ENCODE assay signal across 26 cellular contexts in the genomic region with DNA sequence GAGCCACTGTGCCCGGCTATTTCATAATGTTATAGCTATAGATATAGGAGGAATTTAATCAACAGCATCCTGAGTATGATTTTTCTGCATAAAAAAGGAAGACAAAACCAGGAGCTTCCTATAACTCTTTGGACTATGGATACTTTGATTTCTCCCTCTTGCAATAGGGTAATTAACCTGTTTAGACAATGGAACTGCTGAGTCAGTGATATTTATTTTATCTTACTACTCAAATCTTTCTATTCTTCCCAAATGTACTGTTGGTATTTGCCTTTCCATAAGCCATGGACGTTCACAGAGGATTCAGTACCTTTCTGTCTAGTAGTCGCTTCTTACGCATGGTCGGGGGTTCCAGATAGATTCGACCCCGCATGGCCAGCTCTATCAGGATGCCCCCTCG. TPM values are rescaled to one million over a fixed set of nuclear protein-coding genes. Genes with fewer than 3 reads are reported as not detected.
A peak's percentile ranks its signal among the peaks of the same experiment; 100 is the strongest.
DNase-seq lines count a peak whose midpoint lies in the region; FAIRE-seq and TF ChIP-seq lines count a peak whose summit lies in the region.
"Had no signal": no experiment of that assay in that cellular context is flagged by ENCODE, and none has a peak within 500 bp of the region (broad histone marks: within the 10 kb centered on the region; RNA-seq: fewer than 3 reads in every experiment).

No MANE protein-coding gene starts in this region.

- no peak overlapping the region for H3K4me3 Mint-ChIP-seq in activated naive CD4-positive, alpha-beta T cell treated with anti-CD3 and anti-CD28 coated beads, Interleukin-2, amount 50 U/mL, for 24 hours
- H3K4me3 Mint-ChIP-seq in activated naive CD4-positive, alpha-beta T cell treated with anti-CD3 and anti-CD28 coated beads for 36 hours: no peak overlapping the region
- H3K4me3 Mint-ChIP-seq in H9 (no peak overlapping the region), nephron progenitor cell (no peak overlapping the region)
- H3K4me3 Mint-ChIP-seq: CD14-positive monocyte; CD4-positive, alpha-beta T cell; CD8-positive, alpha-beta memory T cell had no signal

- H3K4ac ChIP-seq in H9 (ENCODE audit: low read depth, low read length) (no peak overlapping the region), H1 (replicated peaks; ENCODE audit: insufficient read length, low read depth, low read length) (no peak overlapping the region)

- H3K4me1 ChIP-seq in H9 (ENCODE audit: insufficient read depth, low read length) (no peaks in the 10 kb centered on the region), H1 (replicated peaks in 1 of 4; ENCODE audit: control insufficient read depth in 3 of 4, insufficient read depth in 4 of 4, low read length in 3 of 4) (no peaks in the 10 kb centered on the region), stomach (peaks cover 0 to 10% (median 6%) of the 10 kb centered on the region in 4 donors), hepatocyte (ENCODE audit: insufficient read depth) (no peaks in the 10 kb centered on the region)
- H3K4me1 ChIP-seq: BE2C; BLaER1 treated with 17β-estradiol and CSF1 and Interleukin-3, amounts not matched to agents 10 nM and 100 nM had no signal

- H2AK5ac ChIP-seq in H9 (ENCODE audit: insufficient read length, low read length) (no peak overlapping the region), H1 (ENCODE audit: low read depth, low read length) (no peak overlapping the region)

- H3K4me2 ChIP-seq in H9 (ENCODE audit: insufficient read depth, insufficient read length, low read length) (no peak overlapping the region), H1 (ENCODE audit: insufficient read depth in 1 of 2, low read depth in 2 of 2, low read length in 2 of 2) (no peak overlapping the region), hepatocyte (no peak overlapping the region)
- H3K4me2 ChIP-seq: BLaER1 treated with 17β-estradiol and CSF1 and Interleukin-3, amounts not matched to agents 10 nM and 100 nM had no signal

- H4K8ac ChIP-seq in H9 (replicated peaks; ENCODE audit: insufficient read length, low read depth, low read length) (no peak overlapping the region), H1 (ENCODE audit: extremely low read depth, insufficient read depth, low read length) (no peak overlapping the region)

- H2BK15ac ChIP-seq in H9 (ENCODE audit: low read depth, low read length) (no peak overlapping the region), H1 (ENCODE audit: low read length) (no peak overlapping the region)

- H3K79me1 ChIP-seq in H9 (ENCODE audit: insufficient read depth, low read depth, low read length, poor library complexity, severe bottlenecking) (no peaks in the 10 kb centered on the region), H1 (ENCODE audit: low read depth, low read length) (no peaks in the 10 kb centered on the region)

- no peak overlapping the region for H2BK5ac ChIP-seq in H9 (ENCODE audit: insufficient read length, low read length)
- H2BK5ac ChIP-seq in H1 (ENCODE audit: low read depth, low read length): no peak overlapping the region

- no peak overlapping the region for H3K27ac ChIP-seq in H9 (ENCODE audit: insufficient read length, low read depth, low read length)
- no peak overlapping the region for H3K27ac ChIP-seq in H1 (ENCODE audit: low read depth, low read length)
- H3K27ac ChIP-seq in stomach: no peak overlapping the region
- no peak overlapping the region for H3K27ac ChIP-seq in hepatocyte
- H3K27ac ChIP-seq: 22Rv1; BLaER1 treated with 17β-estradiol and CSF1 and Interleukin-3, amounts not matched to agents 10 nM and 100 nM; GM23248 had no signal

- TF ChIP-seq EP300 in H1 (IDR thresholded peaks at IDR 0.05; ENCODE audit: borderline replicate concordance in 1 of 2, low read depth in 2 of 2, low read length in 2 of 2): no peak
- no peak for TF ChIP-seq EP300 in stomach (IDR thresholded peaks at IDR 0.05)

- no peaks in the 10 kb centered on the region for H3K27me3 Mint-ChIP-seq in activated naive CD4-positive, alpha-beta T cell treated with anti-CD3 and anti-CD28 coated beads, Interleukin-2, amount 50 U/mL, for 24 hours
- no peaks in the 10 kb centered on the region for H3K27me3 Mint-ChIP-seq in activated naive CD4-positive, alpha-beta T cell treated with anti-CD3 and anti-CD28 coated beads for 36 hours (ENCODE audit: low read depth)
- H3K27me3 Mint-ChIP-seq in H9 (ENCODE audit: low read depth) (no peaks in the 10 kb centered on the region), nephron progenitor cell (ENCODE audit: low read depth, poor library complexity) (no peaks in the 10 kb centered on the region)
- H3K27me3 Mint-ChIP-seq: CD4-positive, alpha-beta T cell had no signal

- no peak overlapping the region for H2BK120ac ChIP-seq in H9 (ENCODE audit: low read depth, low read length, poor library complexity, severe bottlenecking)
- no peak overlapping the region for H2BK120ac ChIP-seq in H1 (replicated peaks; ENCODE audit: low read depth, low read length)

- H3K36me3 Mint-ChIP-seq in activated naive CD4-positive, alpha-beta T cell treated with anti-CD3 and anti-CD28 coated beads, Interleukin-2, amount 50 U/mL, for 24 hours: peaks cover 19% of the 10 kb centered on the region
- peaks cover 10% of the 10 kb centered on the region for H3K36me3 Mint-ChIP-seq in activated naive CD4-positive, alpha-beta T cell treated with anti-CD3 and anti-CD28 coated beads for 36 hours (ENCODE audit: low read depth)
- peaks cover 39 to 45% (median 44%) of the 10 kb centered on the region in 3 experiments for H3K36me3 Mint-ChIP-seq in H9 (ENCODE audit: insufficient read depth in 1 of 3, low read depth in 3 of 3)
- H3K36me3 Mint-ChIP-seq in nephron progenitor cell (ENCODE audit: low read depth): peaks cover 78% of the 10 kb centered on the region

- peak overlapping the region; percentile 60 for H3K27ac Mint-ChIP-seq in activated naive CD4-positive, alpha-beta T cell treated with anti-CD3 and anti-CD28 coated beads, Interleukin-2, amount 50 U/mL, for 24 hours
- no peak overlapping the region for H3K27ac Mint-ChIP-seq in activated naive CD4-positive, alpha-beta T cell treated with anti-CD3 and anti-CD28 coated beads for 36 hours
- H3K27ac Mint-ChIP-seq in H9: peak overlapping the region in 2 of 3 experiments; percentile 10 to 14; a peak in 3 of 7 replicates
- H3K27ac Mint-ChIP-seq in nephron progenitor cell: peak overlapping the region; percentile 27
- H3K27ac Mint-ChIP-seq: CD4-positive, alpha-beta T cell had no signal

- H3K9ac ChIP-seq in H9 (ENCODE audit: extremely low read depth, insufficient read length, low read length): no peak overlapping the region
- no peak overlapping the region for H3K9ac ChIP-seq in H1 (replicated peaks in 1 of 4; ENCODE audit: extremely low read depth in 1 of 4, low read depth in 3 of 4, low read length in 3 of 4)
- H3K9ac ChIP-seq: BLaER1 treated with 17β-estradiol and CSF1 and Interleukin-3, amounts not matched to agents 10 nM and 100 nM; GM23248 had no signal

- H2BK12ac ChIP-seq in H9 (ENCODE audit: insufficient read length, low read depth, low read length) (no peak overlapping the region), H1 (ENCODE audit: low read depth, low read length) (no peak overlapping the region)

- H4K20me1 ChIP-seq in H9 (ENCODE audit: control insufficient read depth, insufficient read depth, insufficient read length): no peaks in the 10 kb centered on the region
- H4K20me1 ChIP-seq in H1 (replicated peaks in 1 of 2; ENCODE audit: control insufficient read depth in 1 of 2, insufficient read depth in 2 of 2, low read length in 2 of 2): no peaks in the 10 kb centered on the region
- no peaks in the 10 kb centered on the region for H4K20me1 ChIP-seq in hepatocyte (ENCODE audit: insufficient read depth, poor library complexity, severe bottlenecking)
- H4K20me1 ChIP-seq: BLaER1 treated with 17β-estradiol and CSF1 and Interleukin-3, amounts not matched to agents 10 nM and 100 nM had no signal

- H3K23ac ChIP-seq in H9 (ENCODE audit: insufficient read length, low read depth, low read length) (no peak overlapping the region), H1 (ENCODE audit: insufficient read length) (no peak overlapping the region)

- H3K27me3 ChIP-seq in H9 (ENCODE audit: insufficient read depth, low read length) (no peaks in the 10 kb centered on the region), H1 (replicated peaks in 1 of 4; ENCODE audit: control insufficient read depth in 3 of 4, extremely low read depth in 1 of 4, insufficient read depth in 3 of 4, low read length in 3 of 4) (no peaks in the 10 kb centered on the region), stomach (no peaks in the 10 kb centered on the region), hepatocyte (no peaks in the 10 kb centered on the region)
- H3K27me3 ChIP-seq: BE2C; BLaER1 treated with 17β-estradiol and CSF1 and Interleukin-3, amounts not matched to agents 10 nM and 100 nM had no signal

- DNase-seq in activated naive CD4-positive, alpha-beta T cell treated with anti-CD3 and anti-CD28 coated beads for 36 hours: no peak
- no peak for DNase-seq in H9
- no peak for DNase-seq in H1 (ENCODE audit: low read depth in 1 of 2, low spot score in 2 of 2)
- DNase-seq in nephron progenitor cell: no peak
- DNase-seq in inferior parietal cortex (ENCODE audit: extremely low spot score): no peak
- DNase-seq in stomach: no peak
- no peak for DNase-seq in hepatocyte (ENCODE audit: low spot score)
- DNase-seq: ACHN; AML-193; BE2C; CD4-positive, alpha-beta T cell; CD8-positive, alpha-beta memory T cell; DMS 273 treated with DMSO at 0.1 percent for 48 hours; DMS79; EL; GDM1; GM23248; HCEC 1CT had no signal

- TF ChIP-seq POLR2A in H1 (IDR thresholded peaks at IDR 0.05; ENCODE audit: control extremely low read depth in 1 of 2, low read depth in 2 of 2, low read length in 2 of 2) (no peak), stomach (IDR thresholded peaks at IDR 0.05) (no peak)

- H3K79me2 ChIP-seq in H9 (ENCODE audit: insufficient read depth, low read length) (no peaks in the 10 kb centered on the region), H1 (ENCODE audit: control insufficient read depth in 1 of 2, insufficient read depth in 2 of 2, low read length in 2 of 2) (no peaks in the 10 kb centered on the region), hepatocyte (no peaks in the 10 kb centered on the region)

- H3K14ac ChIP-seq in H9 (ENCODE audit: insufficient read depth, low read length) (no peak overlapping the region), H1 (ENCODE audit: insufficient read length) (no peak overlapping the region)

- H3K4me1 Mint-ChIP-seq in activated naive CD4-positive, alpha-beta T cell treated with anti-CD3 and anti-CD28 coated beads, Interleukin-2, amount 50 U/mL, for 24 hours: peaks cover 16% of the 10 kb centered on the region
- peaks cover 2% of the 10 kb centered on the region for H3K4me1 Mint-ChIP-seq in activated naive CD4-positive, alpha-beta T cell treated with anti-CD3 and anti-CD28 coated beads for 36 hours (ENCODE audit: low read depth)
- H3K4me1 Mint-ChIP-seq in H9 (no peaks in the 10 kb centered on the region), nephron progenitor cell (no peaks in the 10 kb centered on the region)

- TF ChIP-seq CTCF in H9 (conservative IDR thresholded peaks at IDR 0.05) (no peak), H1 (IDR thresholded peaks at IDR 0.05; ENCODE audit: control extremely low read depth in 1 of 3, insufficient read depth in 1 of 3, low read depth in 1 of 3, low read length in 3 of 3) (no peak), nephron progenitor cell (IDR thresholded peaks at IDR 0.05) (no peak), stomach (IDR thresholded peaks at IDR 0.05) (no peak), hepatocyte (IDR thresholded peaks at IDR 0.05; ENCODE audit: poor library complexity) (no peak)

- H3K9me3 Mint-ChIP-seq in activated naive CD4-positive, alpha-beta T cell treated with anti-CD3 and anti-CD28 coated beads, Interleukin-2, amount 50 U/mL, for 24 hours: no peaks in the 10 kb centered on the region
- H3K9me3 Mint-ChIP-seq in activated naive CD4-positive, alpha-beta T cell treated with anti-CD3 and anti-CD28 coated beads for 36 hours: no peaks in the 10 kb centered on the region
- H3K9me3 Mint-ChIP-seq in H9 (peaks cover 0 to 5% of the 10 kb centered on the region in 2 experiments; a peak in 2 of 5 replicates), nephron progenitor cell (no peaks in the 10 kb centered on the region)
- H3K9me3 Mint-ChIP-seq: CD4-positive, alpha-beta T cell; CD8-positive, alpha-beta memory T cell had no signal

- POLR2A ChIA-PET in H1 (lab: Charles Lee; ENCODE audit: partially characterized antibody): interaction anchor here (0.7 to 0.8 kb wide), 2 partner anchors 21 to 93 kb away, joined by 3 read pairs; no protein-coding TSS in a partner anchor

- H3K9me3 ChIP-seq in H9 (ENCODE audit: control insufficient read depth, low read depth, low read length) (no peaks in the 10 kb centered on the region), H1 (ENCODE audit: insufficient read depth in 2 of 2, low read depth in 1 of 2, low read length in 1 of 2) (no peaks in the 10 kb centered on the region), stomach (no peaks in the 10 kb centered on the region), hepatocyte (ENCODE audit: low read depth) (no peaks in the 10 kb centered on the region)
- H3K9me3 ChIP-seq: BE2C; BLaER1 treated with 17β-estradiol and CSF1 and Interleukin-3, amounts not matched to agents 10 nM and 100 nM had no signal

- H3T11ph ChIP-seq in H9 (ENCODE audit: low read length): no peak overlapping the region

- H2AFZ ChIP-seq in H9 (ENCODE audit: low read length) (no peak overlapping the region), H1 (ENCODE audit: low read length) (no peak overlapping the region), hepatocyte (no peak overlapping the region)
- H2AFZ ChIP-seq: GM23248 had no signal

- no peak overlapping the region for H3K4me3 ChIP-seq in H1 (ENCODE audit: extremely low read depth in 1 of 4, insufficient read depth in 2 of 4, low read depth in 3 of 4, low read length in 4 of 4)
- H3K4me3 ChIP-seq in stomach: no peak overlapping the region
- no peak overlapping the region for H3K4me3 ChIP-seq in hepatocyte
- H3K4me3 ChIP-seq: BLaER1 treated with 17β-estradiol and CSF1 and Interleukin-3, amounts not matched to agents 10 nM and 100 nM; GM12878; GM23248 had no signal

- FAIRE-seq in H1 (lab: Jason Lieb, UNC): no peak
- FAIRE-seq: A204.1, GM12878, GM19239, H54 had no signal

- H3K56ac ChIP-seq in H9 (ENCODE audit: insufficient read length, low read depth, low read length) (no peak overlapping the region), H1 (replicated peaks; ENCODE audit: insufficient read length, low read depth, low read length) (no peak overlapping the region)

- H3K36me3 ChIP-seq in H1 (ENCODE audit: control insufficient read depth in 2 of 4, insufficient read depth in 4 of 4, low read length in 3 of 4): peaks cover 0 to 27% (median 10%) of the 10 kb centered on the region in 4 experiments; a peak in 5 of 8 replicates
- peaks cover 6 to 57% (median 53%) of the 10 kb centered on the region in 4 donors for H3K36me3 ChIP-seq in stomach
- no peaks in the 10 kb centered on the region for H3K36me3 ChIP-seq in hepatocyte (replicated peaks; ENCODE audit: insufficient read depth, low read depth)

- H3K9me2 ChIP-seq in hepatocyte (replicated peaks; ENCODE audit: insufficient read depth): no peaks in the 10 kb centered on the region

- no CpG with 5 or more reads among the region's 8 CpGs for WGBS in H9 (ENCODE audit: extremely low coverage, insufficient read length, low lambda C conversion rate)
- WGBS in H1 (ENCODE audit: extremely low coverage in 1 of 2, insufficient coverage in 1 of 2, insufficient read length in 1 of 2, insufficient replicate concordance in 2 of 2, low coverage in 1 of 2, low lambda C conversion rate in 2 of 2, missing lambda C conversion rate in 1 of 2), 2 experiments: 94% methylated on average over 8 of the region's 8 CpGs; no CpG with 5 or more reads in 1 of the 2 experiments
- 84 to 93% (median 90%) methylated on average over 8 of the region's 8 CpGs for WGBS in stomach, 5 donors
- WGBS in hepatocyte (ENCODE audit: low lambda C conversion rate, missing lambda C conversion rate): 84% methylated on average over 8 of the region's 8 CpGs

- H3K23me2 ChIP-seq in H9 (ENCODE audit: insufficient read length, low read depth, low read length, poor library complexity, severe bottlenecking) (no peaks in the 10 kb centered on the region), H1 (ENCODE audit: low read depth, low read length) (no peaks in the 10 kb centered on the region)

- H4K91ac ChIP-seq in H9 (ENCODE audit: insufficient read length, low read depth, low read length): no peak overlapping the region
- no peak overlapping the region for H4K91ac ChIP-seq in H1 (replicated peaks; ENCODE audit: insufficient read length, low read length)

- H4K5ac ChIP-seq in H9 (ENCODE audit: insufficient read length, low read depth, low read length) (no peak overlapping the region), H1 (ENCODE audit: insufficient read length, low read depth, low read length) (no peak overlapping the region)

- intact Hi-C loops in activated naive CD4-positive, alpha-beta T cell treated with anti-CD3 and anti-CD28 coated beads for 36 hours (cut with micrococcal nuclease): no loop called here
- intact Hi-C loops in stomach (cut with DNase I; ENCODE audit: low total_unique reads): no loop called here

- no peak overlapping the region for H3K18ac ChIP-seq in H9 (ENCODE audit: insufficient read length, low read depth, low read length)
- H3K18ac ChIP-seq in H1 (ENCODE audit: extremely low read depth, low read length): no peak overlapping the region

- CTCF ChIA-PET in activated naive CD4-positive, alpha-beta T cell treated with anti-CD3 and anti-CD28 coated beads for 36 hours (lab: Charles Lee): no interaction called here
- CTCF ChIA-PET in H1 (lab: Charles Lee; ENCODE audit: partially characterized antibody): interaction anchor here (0.7 to 1.0 kb wide), 2 partner anchors 17 to 165 kb away, joined by 3 read pairs; no protein-coding TSS in a partner anchor

- TF ChIP-seq RAD21 in H1 (IDR thresholded peaks at IDR 0.05 in 1 of 2, conservative IDR thresholded peaks at IDR 0.05 in 1 of 2; ENCODE audit: low read depth in 2 of 2, low read length in 2 of 2): no peak

- H2BK20ac ChIP-seq in H9 (ENCODE audit: low read depth, low read length, poor library complexity, severe bottlenecking) (no peak overlapping the region), H1 (ENCODE audit: low read length) (no peak overlapping the region)

RNA-seq across cellular contexts. Expression of a gene that starts 33.6 kb away (rescaled TPM):
- total RNA-seq in activated naive CD4-positive, alpha-beta T cell treated with anti-CD3 and anti-CD28 coated beads for 36 hours: 10 to 100 TPM; 17.1 to 18.2 TPM
- 30.0 and 30.5 TPM in 2 replicates for total RNA-seq in H9 (2021)
- 39.8 and 40.8 TPM in 2 replicates for total RNA-seq in H1 (2021; fragmentation: NEBNext Ultra II Directional; extraction: Animal tissue kit (Norgen Biotek cat#: 25700))
- 8.0 and 13.3 TPM in 2 replicates for polyA plus RNA-seq in H1 (2011; rRNA removed)
- 14.1 TPM for polyA plus RNA-seq in H1 (2011; cell fraction: cytosol; rRNA removed)
- 4.1 TPM for polyA plus RNA-seq in H1 (2011; cell fraction: nucleus; rRNA removed)
- 23.8 to 34.1 TPM (median 29.4 TPM) in 4 replicates for polyA plus RNA-seq in H1 (2012, experiment 1 of 2)
- polyA plus RNA-seq in H1 (2012, experiment 2 of 2): 4.5 TPM
- polyA plus RNA-seq in H1 (2013, experiment 1 of 2): 23.6 TPM
- 25.1 TPM for polyA plus RNA-seq in H1 (2013, experiment 2 of 2)
- 23.6 and 33.8 TPM in 2 replicates for polyA minus RNA-seq in H1 (2011; rRNA and poly(A)+ RNA removed)
- polyA minus RNA-seq in H1 (2011; cell fraction: cytosol; rRNA and poly(A)+ RNA removed): 25.9 TPM
- 14.8 TPM for polyA minus RNA-seq in H1 (2011; cell fraction: nucleus; rRNA and poly(A)+ RNA removed)
- 10 to 100 TPM; 13.4 to 33.4 (median 16.8) TPM for total RNA-seq in stomach
- polyA plus RNA-seq in stomach: 10 to 100 TPM; 13.2 to 30.9 (median 18.6) TPM
- total RNA-seq in hepatocyte: 20.8 and 36.7 TPM in 2 replicates
- 15.5 and 21.8 TPM in 2 replicates for polyA plus RNA-seq in hepatocyte

RNA-seq across cellular contexts. Expression of a gene that starts 33.9 kb away (rescaled TPM):
- total RNA-seq in activated naive CD4-positive, alpha-beta T cell treated with anti-CD3 and anti-CD28 coated beads for 36 hours: 100 to 1,000 TPM; 187 to 193 TPM
- total RNA-seq in H9 (2021) (212 and 218 TPM in 2 replicates), stomach (100 to 1,000 TPM; 106 to 349 (median 133) TPM), hepatocyte (101 and 148 TPM in 2 replicates)
- 229 and 236 TPM in 2 replicates for total RNA-seq in H1 (2021; fragmentation: NEBNext Ultra II Directional; extraction: Animal tissue kit (Norgen Biotek cat#: 25700))
- polyA plus RNA-seq in H1 (2011; rRNA removed) (48.2 and 49.9 TPM in 2 replicates), stomach (100 to 1,000 TPM; 119 to 207 (median 150) TPM), hepatocyte (70.8 and 86.5 TPM in 2 replicates)
- 110 TPM for polyA plus RNA-seq in H1 (2011; cell fraction: cytosol; rRNA removed)
- 51.3 TPM for polyA plus RNA-seq in H1 (2011; cell fraction: nucleus; rRNA removed)
- polyA plus RNA-seq in H1 (2012, experiment 1 of 2): 161 to 212 TPM (median 163 TPM) in 4 replicates
- 130 TPM for polyA plus RNA-seq in H1 (2012, experiment 2 of 2)
- 144 TPM for polyA plus RNA-seq in H1 (2013, experiment 1 of 2)
- 151 TPM for polyA plus RNA-seq in H1 (2013, experiment 2 of 2)
- polyA minus RNA-seq in H1 (2011; rRNA and poly(A)+ RNA removed): 34.4 and 48.0 TPM in 2 replicates
- 42.9 TPM for polyA minus RNA-seq in H1 (2011; cell fraction: cytosol; rRNA and poly(A)+ RNA removed)
- polyA minus RNA-seq in H1 (2011; cell fraction: nucleus; rRNA and poly(A)+ RNA removed): 37.8 TPM

RNA-seq across cellular contexts. Expression of a gene that starts 57.4 kb away (rescaled TPM):
- not detected for total RNA-seq in activated naive CD4-positive, alpha-beta T cell treated with anti-CD3 and anti-CD28 coated beads for 36 hours
- not detected in 2 replicates for total RNA-seq in H9 (2021)
- total RNA-seq in H1 (2021; fragmentation: NEBNext Ultra II Directional; extraction: Animal tissue kit (Norgen Biotek cat#: 25700)): not detected in 2 replicates
- polyA plus RNA-seq in H1 (2011; rRNA removed): not detected in 2 replicates
- not detected for polyA plus RNA-seq in H1 (2011; cell fraction: cytosol; rRNA removed)
- not detected for polyA plus RNA-seq in H1 (2011; cell fraction: nucleus; rRNA removed)
- not detected in 4 replicates for polyA plus RNA-seq in H1 (2012, experiment 1 of 2)
- not detected for polyA plus RNA-seq in H1 (2012, experiment 2 of 2)
- polyA plus RNA-seq in H1 (2013, experiment 1 of 2): not detected
- polyA plus RNA-seq in H1 (2013, experiment 2 of 2): not detected
- not detected in 2 replicates for polyA minus RNA-seq in H1 (2011; rRNA and poly(A)+ RNA removed)
- not detected for polyA minus RNA-seq in H1 (2011; cell fraction: cytosol; rRNA and poly(A)+ RNA removed)
- polyA minus RNA-seq in H1 (2011; cell fraction: nucleus; rRNA and poly(A)+ RNA removed): not detected
- total RNA-seq in stomach: 10 to 100 TPM in 1 of 5 donors, under 1 TPM in 1, not detected in 3; 0.55 to 37.1 TPM
- polyA plus RNA-seq in stomach: under 1 TPM in 1 of 3 donors, not detected in 2; 0.13 TPM
- 0.50 TPM in 1 of 2 replicates, not detected in the other for total RNA-seq in hepatocyte
- polyA plus RNA-seq in hepatocyte: not detected in 2 replicates
- total RNA-seq: CD4-positive, alpha-beta T cell; CD8-positive, alpha-beta memory T cell; GM23248 had no signal
- polyA plus RNA-seq: CD8-positive, alpha-beta memory T cell; GM23248 had no signal
